8 cellular contexts compared by ENCODE assay signal in the genomic region with DNA sequence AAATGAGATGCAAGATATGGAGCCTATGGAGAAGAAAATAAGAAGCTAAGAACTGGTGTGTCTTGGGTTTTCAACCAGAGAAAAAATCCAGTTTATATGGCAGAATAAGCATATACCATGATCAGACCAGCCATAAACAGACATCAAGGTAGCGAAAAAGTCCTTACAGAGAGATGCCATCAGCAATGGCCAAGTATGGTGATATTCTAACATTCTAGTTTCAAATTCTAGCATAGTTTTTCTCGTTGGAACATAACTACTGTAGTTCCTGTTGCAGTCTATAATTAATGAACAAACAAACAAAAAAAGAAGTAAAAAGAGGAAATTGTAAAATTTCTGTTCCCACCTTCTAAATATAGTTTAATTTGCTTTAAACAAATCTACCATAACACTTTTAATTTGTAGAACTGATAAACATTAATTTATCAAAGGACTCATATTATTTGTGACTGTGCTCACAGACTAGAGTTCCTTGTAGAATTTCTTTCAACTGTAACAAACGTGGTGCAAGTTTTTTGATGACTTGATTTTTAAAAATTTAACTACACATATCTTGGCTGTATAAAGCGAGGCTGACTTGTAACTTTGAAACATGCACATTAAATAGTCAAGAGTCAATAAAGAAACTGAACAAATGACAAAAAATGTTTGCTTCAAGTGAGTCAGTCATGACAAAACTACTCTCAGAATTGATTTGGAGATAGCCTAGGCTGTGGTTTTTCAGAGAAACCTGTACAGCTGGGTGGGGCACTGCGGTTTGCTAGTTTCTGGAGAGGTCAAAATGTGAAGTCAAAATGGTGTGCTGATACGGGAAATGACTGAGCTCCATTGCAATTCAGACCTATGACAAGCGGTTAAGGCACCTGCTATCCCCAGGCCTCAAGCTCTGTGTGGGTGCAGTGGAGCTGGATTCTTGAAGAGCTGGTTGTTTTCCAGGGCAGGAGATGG. TPM values are rescaled to one million over a fixed set of nuclear protein-coding genes. Genes with fewer than 3 reads are reported as not detected.
A peak's percentile ranks its signal among the peaks of the same experiment; 100 is the strongest.
DNase-seq lines count a peak whose midpoint lies in the region; ATAC-seq, FAIRE-seq and TF ChIP-seq lines count a peak whose summit lies in the region.

No MANE protein-coding gene starts in this region.

- H3K79me2 ChIP-seq in OCI-LY3 (ENCODE audit: low read length) (no peaks in the 10 kb centered on the region), keratinocyte (ENCODE audit: control insufficient read depth, insufficient read depth, low read length) (no peaks in the 10 kb centered on the region)

- H3K27ac ChIP-seq in OCI-LY3 (ENCODE audit: low read length), result peak overlapping the region; percentile 97
- peak overlapping the region; percentile 27 for H3K27ac ChIP-seq in keratinocyte (ENCODE audit: control insufficient read depth, insufficient read depth, low read length)

- H3K4me2 ChIP-seq in OCI-LY3 (ENCODE audit: low read length), result peak overlapping the region; percentile 94
- peak overlapping the region; percentile 50 for H3K4me2 ChIP-seq in keratinocyte (ENCODE audit: control insufficient read depth, extremely low read depth, insufficient read depth, low read depth, low read length)

- no peaks in the 10 kb centered on the region for H4K20me1 ChIP-seq in OCI-LY3 (ENCODE audit: insufficient read depth, low read length)
- no peaks in the 10 kb centered on the region for H4K20me1 ChIP-seq in keratinocyte (ENCODE audit: control insufficient read depth, extremely low read depth, insufficient read depth, low read length)

- H3K27me3 ChIP-seq in OCI-LY3 (ENCODE audit: low read depth, low read length) (peaks cover 7% of the 10 kb centered on the region), keratinocyte (ENCODE audit: control insufficient read depth, extremely low read depth, insufficient read depth, low read length) (no peaks in the 10 kb centered on the region)

- H2AFZ ChIP-seq in OCI-LY3 (ENCODE audit: low read depth, low read length) (no peak overlapping the region), keratinocyte (ENCODE audit: control insufficient read depth, low read length) (no peak overlapping the region)

- H3K4me3 ChIP-seq in OCI-LY3 (ENCODE audit: low read length) (peak overlapping the region; percentile 61), keratinocyte (ENCODE audit: control insufficient read depth in 2 of 3, extremely low read depth in 1 of 3, insufficient read depth in 2 of 3, low read depth in 1 of 3, low read length in 3 of 3) (no peak overlapping the region)

- H3K4me1 ChIP-seq in OCI-LY3 (ENCODE audit: low read length) (peaks cover 83% of the 10 kb centered on the region), keratinocyte (ENCODE audit: control insufficient read depth, extremely low read depth, insufficient read depth, low read length) (peaks cover 39% of the 10 kb centered on the region)

- H3K9ac ChIP-seq in OCI-LY3 (ENCODE audit: low read length) (peak overlapping the region; percentile 80), keratinocyte (ENCODE audit: control insufficient read depth, extremely low read depth, insufficient read depth, low read length) (no peak overlapping the region)

- H3K9me3 ChIP-seq in OCI-LY3 (ENCODE audit: insufficient read depth, low read length) (no peaks in the 10 kb centered on the region), keratinocyte (ENCODE audit: control insufficient read depth, low read depth, low read length) (no peaks in the 10 kb centered on the region)

- no peaks in the 10 kb centered on the region for H3K9me1 ChIP-seq in keratinocyte (ENCODE audit: control insufficient read depth, extremely low read depth, insufficient read depth, low read length)

- H3K36me3 ChIP-seq in OCI-LY3 (replicated peaks; ENCODE audit: low read depth, low read length) (no peaks in the 10 kb centered on the region), keratinocyte (ENCODE audit: control insufficient read depth in 2 of 2, extremely low read depth in 1 of 2, insufficient read depth in 2 of 2, low read length in 2 of 2) (no peaks in the 10 kb centered on the region)

- ATAC-seq in HG02870 (IDR thresholded peaks at IDR 0.05; ENCODE audit: unreplicated experiment), result peak; percentile 84

- dilution Hi-C loops in keratinocyte (cut with MboI; ENCODE audit: extremely low pct_ligation_motif_present, low sequenced_read_pairs), result no loop called here

- TF ChIP-seq CTCF in OCI-LY3 (IDR thresholded peaks at IDR 0.05; ENCODE audit: low read depth, low read length) (no peak), keratinocyte (optimal IDR thresholded peaks at IDR 0.05 in 1 of 3, IDR thresholded peaks at IDR 0.05 in 1 of 3, conservative IDR thresholded peaks at IDR 0.05 in 1 of 3; ENCODE audit: extremely low read depth in 1 of 3, insufficient read depth in 2 of 3, low read length in 3 of 3) (no peak)

- FAIRE-seq in GM18507 (lab: Jason Lieb, UNC) (peak; percentile 99), keratinocyte (lab: Jason Lieb, UNC) (peak; percentile 76)

- peak; percentile 62 for DNase-seq in GM18507 (ENCODE audit: extremely low spot score, insufficient read length, low read depth)
- peak; percentile 77 for DNase-seq in activated T-cell treated with anti-CD3 and anti-CD28 coated beads for 48 hours (ENCODE audit: low read depth)
- DNase-seq in keratinocyte (ENCODE audit: low read depth, low spot score), result peak; percentile 92
- DNase-seq in stimulated activated CD8-positive, alpha-beta memory T cell treated with anti-CD3 and anti-CD28 coated beads, Interleukin-7, amount 100 ng/mL, for 4 hours (ENCODE audit: low read depth in 2 of 2), result peak; percentile 62 to 87
- DNase-seq in SHP77 treated with DMSO at 0.1 percent for 48 hours (lab: John Stamatoyannopoulos, UW), result no peak
- DNase-seq in AG08396 (ENCODE audit: low spot score), result no peak

RNA-seq across cellular contexts. Expression of gene CD180, which starts 10.1 kb away (rescaled TPM):
- not detected in 3 replicates for polyA plus RNA-seq in keratinocyte
- not detected for polyA plus RNA-seq in keratinocyte (2011; ENCODE audit: low read depth)
- polyA plus RNA-seq in keratinocyte (2011; cell fraction: cytosol; rRNA removed), result not detected in 2 replicates
- polyA plus RNA-seq in keratinocyte (2011; cell fraction: nucleus; rRNA removed), result not detected in 2 replicates
- 0.03 TPM in 1 of 2 replicates, not detected in the other for polyA plus RNA-seq in keratinocyte (2012; ENCODE audit: low replicate concordance)
- not detected in 3 replicates for polyA minus RNA-seq in keratinocyte
- not detected for polyA minus RNA-seq in keratinocyte (2011; cell fraction: cytosol; rRNA and poly(A)+ RNA removed)
- not detected in 2 replicates for polyA minus RNA-seq in keratinocyte (2011; cell fraction: nucleus; rRNA and poly(A)+ RNA removed)

Comparison
In these comparisons a context has a peak if more than half of its experiments do, and no peak if none do; other contexts are left out.
1. DNase-seq: peak in GM18507 (single experiment), activated T-cell treated with anti-CD3 and anti-CD28 coated beads for 48 hours (single experiment), keratinocyte (single experiment) and stimulated activated CD8-positive, alpha-beta memory T cell treated with anti-CD3 and anti-CD28 coated beads, Interleukin-7, amount 100 ng/mL, for 4 hours (2 of 2); none in SHP77 treated with DMSO at 0.1 percent for 48 hours (single experiment) and AG08396 (single experiment).